In genomic region chr21:41387824-41388223, GRCh38 we compare ENCODE assay signal across 21 cellular contexts. TPM values are rescaled to one million over a fixed set of nuclear protein-coding genes. Genes with fewer than 3 reads are reported as not detected.
DNase-seq lines count a peak whose midpoint lies in the region; ATAC-seq and TF ChIP-seq lines count a peak whose summit lies in the region.
"Had no signal": no experiment of that assay in that cellular context is flagged by ENCODE, and none has a peak within 500 bp of the region (broad histone marks: within the 10 kb centered on the region; RNA-seq: fewer than 3 reads in every experiment).

No MANE protein-coding gene starts in this region.

- H3K4me1 Mint-ChIP-seq in activated naive CD4-positive, alpha-beta T cell treated with anti-CD3 and anti-CD28 coated beads, Interleukin-2, amount 50 U/mL, for 24 hours, result no peaks in the 10 kb centered on the region
- H3K4me1 Mint-ChIP-seq in activated naive CD4-positive, alpha-beta T cell treated with anti-CD3 and anti-CD28 coated beads, Interleukin-2, amount 10 ng/mL, durations not matched to agents 7 days and 5 days, result no peaks in the 10 kb centered on the region
- no peaks in the 10 kb centered on the region for H3K4me1 Mint-ChIP-seq in central memory CD8-positive, alpha-beta T cell
- H3K4me1 Mint-ChIP-seq in neural crest cell, result peaks cover 23% of the 10 kb centered on the region

- H3K4me3 ChIP-seq in vagina, result no peak overlapping the region
- no peak overlapping the region for H3K4me3 ChIP-seq in psoas muscle
- H3K4me3 ChIP-seq: Peyer's patch had no signal

- TF ChIP-seq POLR2A in vagina (IDR thresholded peaks at IDR 0.05), result no peak

- WGBS in psoas muscle, 3 donors, result 75 to 79% (median 78%) methylated on average over 8 of the region's 8 CpGs

- DNase-seq in activated naive CD4-positive, alpha-beta T cell treated with anti-CD3 and anti-CD28 coated beads, Interleukin-2, amount 10 ng/mL, durations not matched to agents 7 days and 5 days, result no peak
- DNase-seq in central memory CD8-positive, alpha-beta T cell (ENCODE audit: low spot score in 2 of 2), result no peak
- DNase-seq in neural crest cell (ENCODE audit: low read depth, low spot score), result no peak
- no peak for DNase-seq in vagina (ENCODE audit: extremely low spot score in 2 of 2)
- no peak for DNase-seq in psoas muscle
- DNase-seq in NCI-H2171 treated with DMSO at 0.1 percent for 48 hours (lab: John Stamatoyannopoulos, UW), result no peak
- DNase-seq: AML-193; H7; IMR-90; NCI-H1436; NCI-H2029 treated with DMSO at 0.1 percent for 48 hours; NCI-H2171; NCI-H446 treated with DMSO at 0.1 percent for 48 hours; NCI-H748 treated with DMSO at 0.1 percent for 48 hours; NK-92 treated with Interleukin-12 subunit alpha and Interleukin-12 subunit beta, amount 100 ng/mL, for 24 hours; Peyer's patch had no signal

- H3K27me3 Mint-ChIP-seq in activated naive CD4-positive, alpha-beta T cell treated with anti-CD3 and anti-CD28 coated beads, Interleukin-2, amount 50 U/mL, for 24 hours, result no peaks in the 10 kb centered on the region
- no peaks in the 10 kb centered on the region for H3K27me3 Mint-ChIP-seq in activated naive CD4-positive, alpha-beta T cell treated with anti-CD3 and anti-CD28 coated beads, Interleukin-2, amount 10 ng/mL, durations not matched to agents 7 days and 5 days
- no peaks in the 10 kb centered on the region for H3K27me3 Mint-ChIP-seq in central memory CD8-positive, alpha-beta T cell
- no peaks in the 10 kb centered on the region for H3K27me3 Mint-ChIP-seq in neural crest cell (ENCODE audit: low read depth)

- peaks cover 0 to 2% of the 10 kb centered on the region in 2 donors for H3K36me3 ChIP-seq in vagina
- H3K36me3 ChIP-seq in psoas muscle (ENCODE audit: insufficient read depth in 1 of 2, low read depth in 1 of 2), result no peaks in the 10 kb centered on the region

- H3K9me3 Mint-ChIP-seq in activated naive CD4-positive, alpha-beta T cell treated with anti-CD3 and anti-CD28 coated beads, Interleukin-2, amount 50 U/mL, for 24 hours, result no peaks in the 10 kb centered on the region
- no peaks in the 10 kb centered on the region for H3K9me3 Mint-ChIP-seq in activated naive CD4-positive, alpha-beta T cell treated with anti-CD3 and anti-CD28 coated beads, Interleukin-2, amount 10 ng/mL, durations not matched to agents 7 days and 5 days
- H3K9me3 Mint-ChIP-seq in central memory CD8-positive, alpha-beta T cell, result no peaks in the 10 kb centered on the region
- H3K9me3 Mint-ChIP-seq in neural crest cell, result peaks cover 4% of the 10 kb centered on the region

- H3K4me1 ChIP-seq in vagina (peaks cover 13% of the 10 kb centered on the region), psoas muscle (no peaks in the 10 kb centered on the region)
- H3K4me1 ChIP-seq: Peyer's patch had no signal

- TF ChIP-seq CTCF in neural crest cell (conservative IDR thresholded peaks at IDR 0.05), result no peak
- no peak for TF ChIP-seq CTCF in vagina (IDR thresholded peaks at IDR 0.05)
- no peak for TF ChIP-seq CTCF in psoas muscle (IDR thresholded peaks at IDR 0.05)

- peak overlapping the region; percentile 62 for H3K27ac ChIP-seq in vagina
- H3K27ac ChIP-seq in psoas muscle, result no peak overlapping the region
- H3K27ac ChIP-seq: 22Rv1, C4-2B, HL-60, Peyer's patch had no signal

- peaks cover 12% of the 10 kb centered on the region for H3K36me3 Mint-ChIP-seq in activated naive CD4-positive, alpha-beta T cell treated with anti-CD3 and anti-CD28 coated beads, Interleukin-2, amount 50 U/mL, for 24 hours
- peaks cover 35% of the 10 kb centered on the region for H3K36me3 Mint-ChIP-seq in activated naive CD4-positive, alpha-beta T cell treated with anti-CD3 and anti-CD28 coated beads, Interleukin-2, amount 10 ng/mL, durations not matched to agents 7 days and 5 days
- peaks cover 23% of the 10 kb centered on the region for H3K36me3 Mint-ChIP-seq in central memory CD8-positive, alpha-beta T cell (ENCODE audit: insufficient read depth)
- peaks cover 4% of the 10 kb centered on the region for H3K36me3 Mint-ChIP-seq in neural crest cell (ENCODE audit: low read depth)

- intact Hi-C loops in vagina (cut with DNase I), result no loop called here
- intact Hi-C loops in psoas muscle (cut with DNase I), result no loop called here

- H3K27ac Mint-ChIP-seq in activated naive CD4-positive, alpha-beta T cell treated with anti-CD3 and anti-CD28 coated beads, Interleukin-2, amount 50 U/mL, for 24 hours, result peak overlapping the region; percentile 70
- H3K27ac Mint-ChIP-seq in activated naive CD4-positive, alpha-beta T cell treated with anti-CD3 and anti-CD28 coated beads, Interleukin-2, amount 10 ng/mL, durations not matched to agents 7 days and 5 days, result no peak overlapping the region
- H3K27ac Mint-ChIP-seq in central memory CD8-positive, alpha-beta T cell (ENCODE audit: low read depth), result peak overlapping the region; percentile 71
- H3K27ac Mint-ChIP-seq in neural crest cell (ENCODE audit: unreplicated experiment), result peak overlapping the region; percentile 69

- no peaks in the 10 kb centered on the region for H3K9me3 ChIP-seq in vagina
- no peaks in the 10 kb centered on the region for H3K9me3 ChIP-seq in psoas muscle
- H3K9me3 ChIP-seq: Peyer's patch had no signal

- ATAC-seq in central memory CD8-positive, alpha-beta T cell (replicated peaks; ENCODE audit: extremely low read depth, poor library complexity, severe bottlenecking), result no peak
- ATAC-seq in psoas muscle, result no peak
- ATAC-seq in activated CD4-positive, CD25-positive, alpha-beta regulatory T cell treated with anti-CD3 and anti-CD28 coated beads, Interleukin-2, amount 50 U/mL, for 24 hours, result no peak

- H3K27me3 ChIP-seq in vagina (no peaks in the 10 kb centered on the region), psoas muscle (ENCODE audit: insufficient read depth in 3 of 3, low read length in 2 of 3) (no peaks in the 10 kb centered on the region)
- H3K27me3 ChIP-seq: Peyer's patch had no signal

- no peak overlapping the region for H3K4me3 Mint-ChIP-seq in activated naive CD4-positive, alpha-beta T cell treated with anti-CD3 and anti-CD28 coated beads, Interleukin-2, amount 50 U/mL, for 24 hours
- H3K4me3 Mint-ChIP-seq in activated naive CD4-positive, alpha-beta T cell treated with anti-CD3 and anti-CD28 coated beads, Interleukin-2, amount 10 ng/mL, durations not matched to agents 7 days and 5 days, result no peak overlapping the region
- no peak overlapping the region for H3K4me3 Mint-ChIP-seq in central memory CD8-positive, alpha-beta T cell
- no peak overlapping the region for H3K4me3 Mint-ChIP-seq in neural crest cell

- CTCF ChIA-PET in activated naive CD4-positive, alpha-beta T cell treated with anti-CD3 and anti-CD28 coated beads, Interleukin-2, amount 10 ng/mL, durations not matched to agents 7 days and 5 days (lab: Charles Lee), result no interaction called here

RNA-seq across cellular contexts. Expression of gene MX2, which starts 26.0 kb away (rescaled TPM):
- total RNA-seq in neural crest cell (not detected in 2 replicates), vagina (13.5 TPM), psoas muscle (1 to 10 TPM; 2.7 to 3.6 (median 3.2) TPM)
- polyA plus RNA-seq in psoas muscle, result 1 to 10 TPM; 1.2 to 1.9 (median 1.3) TPM

RNA-seq across cellular contexts. Expression of gene MX1, which starts 38.2 kb away (rescaled TPM):
- total RNA-seq in neural crest cell (2.4 and 3.3 TPM in 2 replicates), vagina (16.7 TPM), psoas muscle (10 to 100 TPM in 1 of 4 donors, 1 to 10 TPM in 3; 3.8 to 14.9 (median 6.2) TPM)
- 1 to 10 TPM; 2.2 to 3.7 (median 3.5) TPM for polyA plus RNA-seq in psoas muscle
